7 cellular contexts compared by ENCODE assay signal in genomic region chr9:21160178-21160577, GRCh38. TPM values are rescaled to one million over a fixed set of nuclear protein-coding genes. Genes with fewer than 3 reads are reported as not detected.
DNase-seq lines count a peak whose midpoint lies in the region; ATAC-seq and TF ChIP-seq lines count a peak whose summit lies in the region.

No MANE protein-coding gene starts in this region.

- H3K4me1 Mint-ChIP-seq in natural killer cell, result peaks cover 49 to 53% of the 10 kb centered on the region in 2 donors

- no peaks in the 10 kb centered on the region for H3K9me2 ChIP-seq in OCI-LY7 (ENCODE audit: insufficient read depth, low read length)

- H3K79me2 ChIP-seq in OCI-LY7 (ENCODE audit: insufficient read depth, low read depth, low read length), result no peaks in the 10 kb centered on the region

- no peaks in the 10 kb centered on the region for H3K36me3 Mint-ChIP-seq in natural killer cell

- no peak for TF ChIP-seq CTCF in natural killer cell (IDR thresholded peaks at IDR 0.05)
- TF ChIP-seq CTCF in OCI-LY7 (conservative IDR thresholded peaks at IDR 0.05; ENCODE audit: low read length), result no peak

- H3K4me3 ChIP-seq in OCI-LY7 (ENCODE audit: low read depth, low read length, poor library complexity, severe bottlenecking), result no peak overlapping the region

- H3K27ac Mint-ChIP-seq in natural killer cell, result peak overlapping the region; percentile 57 to 83

- DNase-seq in SKM-1 treated with dmso at 0.1 percent for 144 hours (lab: John Stamatoyannopoulos, UW; ENCODE audit: unreplicated experiment) (peak; percentile 75), natural killer cell (peak; percentile 33), OCI-LY7 (ENCODE audit: low spot score) (no peak)
- DNase-seq in activated CD4-positive, alpha-beta T cell treated with anti-CD3 and anti-CD28 coated beads, Interleukin-2, amount 50 U/mL, for 1 hour, result no peak

- POLR2A ChIA-PET in OCI-LY7 (lab: Charles Lee), result interaction anchor here (1.6 kb wide), 1 partner anchor 9 kb away, joined by 4 read pairs; no protein-coding TSS in a partner anchor

- BruUV-seq in OCI-LY7 (replicated peaks; lab: Mats Ljungman, UMichigan), result no TSS peak

- no peaks in the 10 kb centered on the region for H3K4me1 ChIP-seq in OCI-LY7 (ENCODE audit: insufficient read depth, low read length, poor library complexity, severe bottlenecking)

- ATAC-seq in GM19035 (IDR thresholded peaks at IDR 0.05; ENCODE audit: unreplicated experiment) (peak; percentile 89), HG02884 (IDR thresholded peaks at IDR 0.05; ENCODE audit: unreplicated experiment) (peak; percentile 92), natural killer cell (peak; percentile 79 to 99 (median 82)), HG03280 (IDR thresholded peaks at IDR 0.05; ENCODE audit: unreplicated experiment) (no peak)

- H3K9me3 Mint-ChIP-seq in natural killer cell, result peaks cover 0 to 6% of the 10 kb centered on the region in 2 donors

- H3K4me2 ChIP-seq in OCI-LY7 (ENCODE audit: low read length), result no peak overlapping the region

- no peak overlapping the region for H2AFZ ChIP-seq in OCI-LY7 (ENCODE audit: low read length)

- no peaks in the 10 kb centered on the region for H3K36me3 ChIP-seq in OCI-LY7 (ENCODE audit: insufficient read depth, low read length)

- no peaks in the 10 kb centered on the region for H3K27me3 Mint-ChIP-seq in natural killer cell (ENCODE audit: low read depth in 2 of 2)

- CTCF ChIA-PET in OCI-LY7 (lab: Charles Lee; ENCODE audit: unreplicated experiment), result no interaction called here

- no peaks in the 10 kb centered on the region for H4K20me1 ChIP-seq in OCI-LY7 (ENCODE audit: insufficient read depth, low read length)

- intact Hi-C loops in natural killer cell (cut with micrococcal nuclease) (no loop called here), OCI-LY7 (cut with micrococcal nuclease; ENCODE audit: unreplicated experiment) (no loop called here)

- H3K9me3 ChIP-seq in OCI-LY7 (ENCODE audit: low read length), result no peaks in the 10 kb centered on the region

- peak overlapping the region; percentile 82 for H3K4me3 Mint-ChIP-seq in natural killer cell

- no peak overlapping the region for H3K27ac ChIP-seq in OCI-LY7 (ENCODE audit: low read depth, low read length, poor library complexity, severe bottlenecking)

RNA-seq across cellular contexts. Expression of gene IFNA21, which starts 6.3 kb away (rescaled TPM):
- total RNA-seq in natural killer cell, result not detected
- total RNA-seq in OCI-LY7 (2014; rRNA removed; shearing (Covaris generic)), result not detected in 2 replicates
- total RNA-seq in OCI-LY7 (2022), result not detected in 2 replicates

RNA-seq across cellular contexts. Expression of gene IFNW1, which starts 18.5 kb away (rescaled TPM):
- not detected for total RNA-seq in natural killer cell
- not detected in 2 replicates for total RNA-seq in OCI-LY7 (2014; rRNA removed; shearing (Covaris generic))
- not detected in 2 replicates for total RNA-seq in OCI-LY7 (2022)

RNA-seq across cellular contexts. Expression of gene IFNA4, which starts 27.2 kb away (rescaled TPM):
- total RNA-seq in natural killer cell (not detected), OCI-LY7 (2022) (not detected in 2 replicates)
- not detected in 2 replicates for total RNA-seq in OCI-LY7 (2014; rRNA removed; shearing (Covaris generic))

RNA-seq across cellular contexts. Expression of gene IFNA7, which starts 41.8 kb away (rescaled TPM):
- not detected for total RNA-seq in natural killer cell
- not detected in 2 replicates for total RNA-seq in OCI-LY7 (2014; rRNA removed; shearing (Covaris generic))
- total RNA-seq in OCI-LY7 (2022), result not detected in 2 replicates

RNA-seq across cellular contexts. Expression of gene IFNA10, which starts 46.8 kb away (rescaled TPM):
- total RNA-seq in natural killer cell (not detected), OCI-LY7 (2022) (not detected in 2 replicates)
- total RNA-seq in OCI-LY7 (2014; rRNA removed; shearing (Covaris generic)), result not detected in 2 replicates

Comparison
In these comparisons a context has a peak if more than half of its experiments do, and no peak if none do; other contexts are left out.
1. DNase-seq: peak in SKM-1 treated with dmso at 0.1 percent for 144 hours (single experiment) and natural killer cell (single experiment); none in OCI-LY7 (single experiment) and activated CD4-positive, alpha-beta T cell treated with anti-CD3 and anti-CD28 coated beads, Interleukin-2, amount 50 U/mL, for 1 hour (single experiment).